In the genomic region with DNA sequence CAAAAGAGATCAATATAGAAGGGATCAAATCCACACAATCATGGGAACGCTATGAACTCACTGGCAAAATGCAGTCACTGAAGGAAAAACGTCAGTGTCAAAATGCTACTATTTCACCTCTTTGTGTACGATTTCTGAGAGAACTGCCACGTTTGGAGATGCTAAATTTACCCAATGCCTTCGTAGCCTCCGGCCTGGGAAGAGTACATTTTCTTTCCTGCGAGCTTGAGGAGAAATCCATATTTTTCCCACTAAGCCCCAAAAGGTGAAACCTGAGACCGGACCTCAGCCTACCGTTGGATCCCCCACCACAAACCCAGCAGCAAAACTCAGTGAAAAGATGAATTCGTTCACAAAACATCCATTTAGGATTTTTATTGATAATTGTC, we compare ENCODE assay signal across 1 cellular context.
TF ChIP-seq lines count a peak whose summit lies in the region.

No MANE protein-coding gene starts in this region.

TF ChIP-seq in GM23338, 12 proteins besides CTCF, POLR2A, EP300 and RAD21 (continued from another document):
- TF ChIP-seq, protein P1, sequence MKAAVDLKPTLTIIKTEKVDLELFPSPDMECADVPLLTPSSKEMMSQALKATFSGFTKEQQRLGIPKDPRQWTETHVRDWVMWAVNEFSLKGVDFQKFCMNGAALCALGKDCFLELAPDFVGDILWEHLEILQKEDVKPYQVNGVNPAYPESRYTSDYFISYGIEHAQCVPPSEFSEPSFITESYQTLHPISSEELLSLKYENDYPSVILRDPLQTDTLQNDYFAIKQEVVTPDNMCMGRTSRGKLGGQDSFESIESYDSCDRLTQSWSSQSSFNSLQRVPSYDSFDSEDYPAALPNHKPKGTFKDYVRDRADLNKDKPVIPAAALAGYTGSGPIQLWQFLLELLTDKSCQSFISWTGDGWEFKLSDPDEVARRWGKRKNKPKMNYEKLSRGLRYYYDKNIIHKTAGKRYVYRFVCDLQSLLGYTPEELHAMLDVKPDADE (IDR thresholded peaks at IDR 0.05), result no peak
- TF ChIP-seq POLR2AphosphoS5 (IDR thresholded peaks at IDR 0.05; ENCODE audit: low read depth) (no peak), EZH2 (IDR thresholded peaks at IDR 0.05; ENCODE audit: low read depth, unreplicated experiment) (no peak), REST (IDR thresholded peaks at IDR 0.05; ENCODE audit: unreplicated experiment) (no peak), STAT1 (IDR thresholded peaks at IDR 0.05; ENCODE audit: unreplicated experiment) (no peak), EZH2phosphoT487 (IDR thresholded peaks at IDR 0.05; ENCODE audit: unreplicated experiment) (no peak)
